ENCODE assay signal across 11 cellular contexts in genomic region chr17:42975700-42976099, GRCh38. TPM values are rescaled to one million over a fixed set of nuclear protein-coding genes. Genes with fewer than 3 reads are reported as not detected.
DNase-seq lines count a peak whose midpoint lies in the region; ATAC-seq, FAIRE-seq and TF ChIP-seq lines count a peak whose summit lies in the region.
"Not testable (repeated sequence)": the region's sequence is repeated elsewhere in the genome, so short reads cannot be mapped to it uniquely, and the experiment has no call there.
"Had no signal": no experiment of that assay in that cellular context is flagged by ENCODE, and none has a peak within 500 bp of the region (broad histone marks: within the 10 kb centered on the region; RNA-seq: fewer than 3 reads in every experiment).

No MANE protein-coding gene starts in this region.

- TF ChIP-seq POLR2A in HepG2 (IDR thresholded peaks at IDR 0.05; ENCODE audit: insufficient read depth in 1 of 2, low read depth in 2 of 2, low read length in 2 of 2), result not testable (repeated sequence)
- TF ChIP-seq POLR2A in gastrocnemius medialis (IDR thresholded peaks at IDR 0.05), result peak; percentile 13 to 18

- peak overlapping the region in 7 of 11 experiments; percentile 1 to 50 (median 28); a peak in 9 of 22 replicates for H3K27ac ChIP-seq in BLaER1 treated with 17β-estradiol and CSF1 and Interleukin-3, amounts not matched to agents 10 nM and 100 nM
- H3K27ac ChIP-seq in OCI-LY3 (ENCODE audit: low read length) (peak overlapping the region; percentile 50), HepG2 (ENCODE audit: extremely low read length, insufficient read depth, low read length) (peak overlapping the region; percentile 39), gastrocnemius medialis (peak overlapping the region; percentile 80 to 98 (median 90))

- peak overlapping the region; percentile 59 to 83 (median 66) for H3K4me2 ChIP-seq in BLaER1 treated with 17β-estradiol and CSF1 and Interleukin-3, amounts not matched to agents 10 nM and 100 nM
- peak overlapping the region; percentile 58 for H3K4me2 ChIP-seq in OCI-LY3 (ENCODE audit: low read length)
- H3K4me2 ChIP-seq in HepG2 (ENCODE audit: low read depth, low read length), result not testable (repeated sequence)

- peak overlapping the region in 8 of 11 experiments; percentile 9 to 58 (median 34); a peak in 7 of 22 replicates for H3K9ac ChIP-seq in BLaER1 treated with 17β-estradiol and CSF1 and Interleukin-3, amounts not matched to agents 10 nM and 100 nM
- H3K9ac ChIP-seq in OCI-LY3 (ENCODE audit: low read length); HepG2 (ENCODE audit: insufficient read depth, low read depth, low read length): not testable (repeated sequence)

- H2AFZ ChIP-seq in OCI-LY3 (ENCODE audit: low read depth, low read length); HepG2 (ENCODE audit: low read length): not testable (repeated sequence)

- H3K27me3 ChIP-seq in BLaER1 treated with 17β-estradiol and CSF1 and Interleukin-3, amounts not matched to agents 10 nM and 100 nM; OCI-LY3 (ENCODE audit: low read depth, low read length); HepG2 (ENCODE audit: control insufficient read depth in 1 of 2, insufficient read depth in 2 of 2, low read length in 2 of 2); gastrocnemius medialis: not testable (repeated sequence)

- CTCF ChIA-PET in MCF 10A (lab: Yijun Ruan, JAX), result interaction anchor here (0.6 kb wide), 1 partner anchor 139 kb away, joined by 3 read pairs; no protein-coding TSS in a partner anchor
- CTCF ChIA-PET in HepG2 (lab: Yijun Ruan, JAX; ENCODE audit: low intra/inter-chr PET ratio, low total read pairs), result not testable (repeated sequence)

- 79% methylated on average over 16 of the region's 16 CpGs for WGBS in HepG2 (ENCODE audit: low lambda C conversion rate)

- ATAC-seq in HepG2, result not testable (repeated sequence)
- peak; percentile 49 to 61 for ATAC-seq in gastrocnemius medialis

- not testable (repeated sequence) for BruUV-seq in MCF 10A (replicated peaks; lab: Mats Ljungman, UMichigan); HepG2 (replicated peaks; lab: Mats Ljungman, UMichigan)

- H3K4me1 Mint-ChIP-seq in MCF 10A (ENCODE audit: insufficient read depth, unreplicated experiment), result not testable (repeated sequence)
- peaks cover 32% of the 10 kb centered on the region for H3K4me1 Mint-ChIP-seq in nephron progenitor cell

- intact Hi-C loops in MCF 10A (cut with micrococcal nuclease); HepG2 (cut with micrococcal nuclease; ENCODE audit: unreplicated experiment); gastrocnemius medialis (cut with DNase I; ENCODE audit: low total_unique reads): not testable (repeated sequence)

- FAIRE-seq in HepG2 (lab: Jason Lieb, UNC), result not testable (repeated sequence)

- in situ Hi-C loops in HepG2 (cut with HindIII; ENCODE audit: extremely low pct_ligation_motif_present, low pct_unique_long_range_greater_than_20kb); gastrocnemius medialis (cut with MboI; ENCODE audit: low sequenced_read_pairs in 4 of 4): not testable (repeated sequence)

- H3K79me2 ChIP-seq in OCI-LY3 (ENCODE audit: low read length), result peaks cover 12% of the 10 kb centered on the region
- not testable (repeated sequence) for H3K79me2 ChIP-seq in HepG2 (ENCODE audit: insufficient read depth, low read length)

- not testable (repeated sequence) for TF ChIP-seq RAD21 in HepG2 (CRISPR knock-in tag; IDR thresholded peaks at IDR 0.05)

- not testable (repeated sequence) for H3K36me3 ChIP-seq in BLaER1 treated with 17β-estradiol and CSF1 and Interleukin-3, amounts not matched to agents 10 nM and 100 nM; OCI-LY3 (replicated peaks; ENCODE audit: low read depth, low read length); HepG2 (replicated peaks in 1 of 2; ENCODE audit: control insufficient read depth in 1 of 2, insufficient read depth in 2 of 2, low read length in 2 of 2); gastrocnemius medialis

- DNase-seq in activated effector memory CD4-positive, alpha-beta T cell treated with anti-CD3 and anti-CD28 coated beads, Interleukin-2, amount 50 U/mL, for 16 hours, result peak; percentile 2
- not testable (repeated sequence) for DNase-seq in MCF 10A (ENCODE audit: unreplicated experiment); HepG2 (ENCODE audit: low spot score); nephron progenitor cell
- peak; percentile 69 to 85 for DNase-seq in gastrocnemius medialis

- TF ChIP-seq EP300 in HepG2 (IDR thresholded peaks at IDR 0.05; ENCODE audit: low read depth in 2 of 2, low read length in 2 of 2); HepG2 (CRISPR knock-in tag; IDR thresholded peaks at IDR 0.05; ENCODE audit: borderline replicate concordance): not testable (repeated sequence)

- H3K4me3 Mint-ChIP-seq in MCF 10A (ENCODE audit: unreplicated experiment); nephron progenitor cell: not testable (repeated sequence)

- H4K20me1 ChIP-seq in BLaER1 treated with 17β-estradiol and CSF1 and Interleukin-3, amounts not matched to agents 10 nM and 100 nM; OCI-LY3 (ENCODE audit: insufficient read depth, low read length); HepG2 (ENCODE audit: insufficient read depth, low read length): not testable (repeated sequence)

- H3K27ac Mint-ChIP-seq in MCF 10A (ENCODE audit: low read depth, unreplicated experiment) (peak overlapping the region; percentile 27), nephron progenitor cell (peak overlapping the region; percentile 62)

- peaks cover 19 to 40% (median 33%) of the 10 kb centered on the region in 10 experiments for H3K4me1 ChIP-seq in BLaER1 treated with 17β-estradiol and CSF1 and Interleukin-3, amounts not matched to agents 10 nM and 100 nM
- H3K4me1 ChIP-seq in OCI-LY3 (ENCODE audit: low read length) (peaks cover 30% of the 10 kb centered on the region), HepG2 (ENCODE audit: insufficient read depth, low read length) (peaks cover 33% of the 10 kb centered on the region), gastrocnemius medialis (peaks cover 12 to 14% of the 10 kb centered on the region in 2 donors)

- H3K27me3 Mint-ChIP-seq in MCF 10A (ENCODE audit: insufficient read depth, unreplicated experiment); nephron progenitor cell (ENCODE audit: low read depth, poor library complexity): not testable (repeated sequence)

- TF ChIP-seq CTCF in OCI-LY3 (IDR thresholded peaks at IDR 0.05; ENCODE audit: low read depth, low read length); MCF 10A (IDR thresholded peaks at IDR 0.05; ENCODE audit: unreplicated experiment); HepG2 (CRISPR knock-in tag; IDR thresholded peaks at IDR 0.05); nephron progenitor cell (IDR thresholded peaks at IDR 0.05); gastrocnemius medialis (IDR thresholded peaks at IDR 0.05 in 4 of 5, conservative IDR thresholded peaks at IDR 0.05 in 1 of 5): not testable (repeated sequence)

- POLR2A ChIA-PET in MCF 10A (lab: Yijun Ruan, JAX) (interaction anchor here (0.7 to 1.0 kb wide), 4 partner anchors 11 to 203 kb away, joined by 3 to 5 read pairs (median 3); partner anchors contain the start of gene VPS25), HepG2 (lab: Yijun Ruan, JAX) (interaction anchor here (1.0 to 2.9 kb wide), 3 partner anchors 15 to 26 kb away, joined by 3 to 20 read pairs (median 3); partner anchors contain the start of gene RPL27)

- H3K9me3 ChIP-seq in BLaER1 treated with 17β-estradiol and CSF1 and Interleukin-3, amounts not matched to agents 10 nM and 100 nM (replicated peaks in 1 of 11); OCI-LY3 (ENCODE audit: insufficient read depth, low read length); HepG2 (ENCODE audit: low read length); gastrocnemius medialis: not testable (repeated sequence)

- H3K36me3 Mint-ChIP-seq in MCF 10A (ENCODE audit: insufficient read depth, unreplicated experiment); nephron progenitor cell (ENCODE audit: low read depth): not testable (repeated sequence)

- not testable (repeated sequence) for H3K9me3 Mint-ChIP-seq in MCF 10A (ENCODE audit: unreplicated experiment); nephron progenitor cell

- H3K4me3 ChIP-seq in BLaER1 treated with 17β-estradiol and CSF1 and Interleukin-3, amounts not matched to agents 10 nM and 100 nM; HepG2 (replicated peaks in 1 of 3; ENCODE audit: insufficient read depth in 1 of 3, low read depth in 2 of 3, low read length in 3 of 3); gastrocnemius medialis: not testable (repeated sequence)
- H3K4me3 ChIP-seq in OCI-LY3 (ENCODE audit: low read length), result peak overlapping the region; percentile 0; the same call in 1 of the 2 replicates

RNA-seq across cellular contexts. Expression of gene PTGES3L, which starts 4.2 kb away (rescaled TPM):
- total RNA-seq in MCF 10A (2022) (0.83 and 0.96 TPM in 2 replicates), HepG2 (2016; rRNA removed; fragmentation: Illumina TruSeq; extraction: Trizol) (1.2 and 1.9 TPM in 2 replicates), gastrocnemius medialis (10 to 100 TPM; 29.1 to 68.3 (median 31.0) TPM)
- 0.62 and 1.0 TPM in 2 replicates for total RNA-seq in HepG2 (2016; cell fraction: cytosol; rRNA removed; fragmentation: Illumina TruSeq; extraction: Trizol; ENCODE audit: low read depth)
- 1.6 and 2.6 TPM in 2 replicates for total RNA-seq in HepG2 (2016; cell fraction: insoluble cytoplasmic fraction; rRNA removed; fragmentation: Illumina TruSeq; extraction: Trizol)
- total RNA-seq in HepG2 (2016; cell fraction: membrane; rRNA removed; fragmentation: Illumina TruSeq; extraction: Trizol), result 1.2 and 1.9 TPM in 2 replicates
- 1.1 and 2.0 TPM in 2 replicates for total RNA-seq in HepG2 (2016; cell fraction: nucleus; rRNA removed; fragmentation: Illumina TruSeq; extraction: Trizol)
- polyA plus RNA-seq in HepG2 (2011; rRNA removed), result 1.9 and 2.9 TPM in 2 replicates
- polyA plus RNA-seq in HepG2 (2011; cell fraction: cytosol; rRNA removed), result 1.4 and 1.6 TPM in 2 replicates
- 5.0 and 6.2 TPM in 2 replicates for polyA plus RNA-seq in HepG2 (2011; cell fraction: nucleus; rRNA removed)
- polyA plus RNA-seq in HepG2 (2012), result 0.51 and 0.63 TPM in 2 replicates
- polyA plus RNA-seq in HepG2 (2016; cell fraction: cytosol; fragmentation: Illumina TruSeq; extraction: Trizol; ENCODE audit: low read depth), result 0.75 and 0.95 TPM in 2 replicates
- polyA plus RNA-seq in HepG2 (2016; cell fraction: insoluble cytoplasmic fraction; fragmentation: Illumina TruSeq; extraction: Trizol; ENCODE audit: low read depth), result 3.0 and 3.4 TPM in 2 replicates
- polyA plus RNA-seq in HepG2 (2016; cell fraction: membrane; fragmentation: Illumina TruSeq; extraction: Trizol; ENCODE audit: low read depth), result 1.5 TPM in 2 replicates
- 4.8 and 5.2 TPM in 2 replicates for polyA plus RNA-seq in HepG2 (2016; cell fraction: nucleus; fragmentation: Illumina TruSeq; extraction: Trizol; ENCODE audit: insufficient read depth, low read depth)
- polyA minus RNA-seq in HepG2 (2011; rRNA and poly(A)+ RNA removed; ENCODE audit: low replicate concordance), result 3.2 and 8.2 TPM in 2 replicates
- polyA minus RNA-seq in HepG2 (2011; cell fraction: cytosol; rRNA and poly(A)+ RNA removed), result 0.89 and 1.3 TPM in 2 replicates
- polyA minus RNA-seq in HepG2 (2011; cell fraction: nucleus; rRNA and poly(A)+ RNA removed), result 8.2 and 11.1 TPM in 2 replicates
- total RNA-seq: G401 had no signal
- polyA plus RNA-seq: CD14-positive monocyte; CD4-positive, CD25-positive, alpha-beta regulatory T cell; CD8-positive, alpha-beta memory T cell had no signal

RNA-seq across cellular contexts. Expression of gene RUNDC1, which starts 4.7 kb away (rescaled TPM):
- 13.4 and 14.2 TPM in 2 replicates for total RNA-seq in MCF 10A (2022)
- total RNA-seq in HepG2 (2016; rRNA removed; fragmentation: Illumina TruSeq; extraction: Trizol), result 9.4 and 10.3 TPM in 2 replicates
- 0.91 and 1.2 TPM in 2 replicates for total RNA-seq in HepG2 (2016; cell fraction: cytosol; rRNA removed; fragmentation: Illumina TruSeq; extraction: Trizol; ENCODE audit: low read depth)
- total RNA-seq in HepG2 (2016; cell fraction: insoluble cytoplasmic fraction; rRNA removed; fragmentation: Illumina TruSeq; extraction: Trizol), result 8.5 and 10.4 TPM in 2 replicates
- 4.6 and 5.0 TPM in 2 replicates for total RNA-seq in HepG2 (2016; cell fraction: membrane; rRNA removed; fragmentation: Illumina TruSeq; extraction: Trizol)
- total RNA-seq in HepG2 (2016; cell fraction: nucleus; rRNA removed; fragmentation: Illumina TruSeq; extraction: Trizol), result 8.3 and 10.3 TPM in 2 replicates
- polyA plus RNA-seq in HepG2 (2011; rRNA removed), result 11.4 and 14.0 TPM in 2 replicates
- 5.1 and 5.2 TPM in 2 replicates for polyA plus RNA-seq in HepG2 (2011; cell fraction: cytosol; rRNA removed)
- polyA plus RNA-seq in HepG2 (2011; cell fraction: nucleus; rRNA removed), result 16.7 and 21.1 TPM in 2 replicates
- 6.6 and 10.4 TPM in 2 replicates for polyA plus RNA-seq in HepG2 (2012)
- 0.78 and 0.85 TPM in 2 replicates for polyA plus RNA-seq in HepG2 (2016; cell fraction: cytosol; fragmentation: Illumina TruSeq; extraction: Trizol; ENCODE audit: low read depth)
- polyA plus RNA-seq in HepG2 (2016; cell fraction: insoluble cytoplasmic fraction; fragmentation: Illumina TruSeq; extraction: Trizol; ENCODE audit: low read depth), result 7.7 and 8.6 TPM in 2 replicates
- polyA plus RNA-seq in HepG2 (2016; cell fraction: membrane; fragmentation: Illumina TruSeq; extraction: Trizol; ENCODE audit: low read depth), result 2.0 and 2.1 TPM in 2 replicates
- polyA plus RNA-seq in HepG2 (2016; cell fraction: nucleus; fragmentation: Illumina TruSeq; extraction: Trizol; ENCODE audit: insufficient read depth, low read depth), result 11.4 and 11.5 TPM in 2 replicates
- polyA minus RNA-seq in HepG2 (2011; rRNA and poly(A)+ RNA removed; ENCODE audit: low replicate concordance), result 23.4 and 27.0 TPM in 2 replicates
- 5.7 and 6.1 TPM in 2 replicates for polyA minus RNA-seq in HepG2 (2011; cell fraction: cytosol; rRNA and poly(A)+ RNA removed)
- polyA minus RNA-seq in HepG2 (2011; cell fraction: nucleus; rRNA and poly(A)+ RNA removed), result 17.3 and 20.8 TPM in 2 replicates
- 10 to 100 TPM; 13.8 to 19.8 (median 16.4) TPM for total RNA-seq in gastrocnemius medialis

RNA-seq across cellular contexts. Expression of gene AARSD1, which starts 11.4 kb away (rescaled TPM):
- total RNA-seq in MCF 10A (2022) (48.9 and 79.9 TPM in 2 replicates), HepG2 (2016; rRNA removed; fragmentation: Illumina TruSeq; extraction: Trizol) (24.7 and 29.8 TPM in 2 replicates), gastrocnemius medialis (10 to 100 TPM; 21.4 to 30.1 (median 26.5) TPM)
- 9.4 and 10.6 TPM in 2 replicates for total RNA-seq in HepG2 (2016; cell fraction: cytosol; rRNA removed; fragmentation: Illumina TruSeq; extraction: Trizol; ENCODE audit: low read depth)
- 28.7 and 29.4 TPM in 2 replicates for total RNA-seq in HepG2 (2016; cell fraction: insoluble cytoplasmic fraction; rRNA removed; fragmentation: Illumina TruSeq; extraction: Trizol)
- 7.7 and 9.0 TPM in 2 replicates for total RNA-seq in HepG2 (2016; cell fraction: membrane; rRNA removed; fragmentation: Illumina TruSeq; extraction: Trizol)
- total RNA-seq in HepG2 (2016; cell fraction: nucleus; rRNA removed; fragmentation: Illumina TruSeq; extraction: Trizol), result 21.2 and 23.9 TPM in 2 replicates
- 25.6 and 29.3 TPM in 2 replicates for polyA plus RNA-seq in HepG2 (2011; rRNA removed)
- polyA plus RNA-seq in HepG2 (2011; cell fraction: cytosol; rRNA removed), result 19.5 and 22.2 TPM in 2 replicates
- 47.0 and 47.5 TPM in 2 replicates for polyA plus RNA-seq in HepG2 (2011; cell fraction: nucleus; rRNA removed)
- 15.6 and 19.8 TPM in 2 replicates for polyA plus RNA-seq in HepG2 (2012)
- polyA plus RNA-seq in HepG2 (2016; cell fraction: cytosol; fragmentation: Illumina TruSeq; extraction: Trizol; ENCODE audit: low read depth), result 5.1 and 7.5 TPM in 2 replicates
- polyA plus RNA-seq in HepG2 (2016; cell fraction: insoluble cytoplasmic fraction; fragmentation: Illumina TruSeq; extraction: Trizol; ENCODE audit: low read depth), result 27.4 and 31.1 TPM in 2 replicates
- 6.9 and 8.4 TPM in 2 replicates for polyA plus RNA-seq in HepG2 (2016; cell fraction: membrane; fragmentation: Illumina TruSeq; extraction: Trizol; ENCODE audit: low read depth)
- polyA plus RNA-seq in HepG2 (2016; cell fraction: nucleus; fragmentation: Illumina TruSeq; extraction: Trizol; ENCODE audit: insufficient read depth, low read depth), result 69.0 and 74.3 TPM in 2 replicates
- 10.1 and 60.9 TPM in 2 replicates for polyA minus RNA-seq in HepG2 (2011; rRNA and poly(A)+ RNA removed; ENCODE audit: low replicate concordance)
- polyA minus RNA-seq in HepG2 (2011; cell fraction: cytosol; rRNA and poly(A)+ RNA removed), result 3.8 and 6.1 TPM in 2 replicates
- 25.8 and 45.0 TPM in 2 replicates for polyA minus RNA-seq in HepG2 (2011; cell fraction: nucleus; rRNA and poly(A)+ RNA removed)

RNA-seq across cellular contexts. Expression of gene RPL27, which starts 22.5 kb away (rescaled TPM):
- total RNA-seq in MCF 10A (2022) (970 and 1,226 TPM in 2 replicates), HepG2 (2016; rRNA removed; fragmentation: Illumina TruSeq; extraction: Trizol) (1,585 and 1,854 TPM in 2 replicates), gastrocnemius medialis (1,000 to 10,000 TPM in 2 of 4 donors, 100 to 1,000 TPM in 2; 800 to 1,300 (median 1,077) TPM)
- total RNA-seq in HepG2 (2016; cell fraction: cytosol; rRNA removed; fragmentation: Illumina TruSeq; extraction: Trizol; ENCODE audit: low read depth), result 2,474 and 2,700 TPM in 2 replicates
- 1,612 and 2,027 TPM in 2 replicates for total RNA-seq in HepG2 (2016; cell fraction: insoluble cytoplasmic fraction; rRNA removed; fragmentation: Illumina TruSeq; extraction: Trizol)
- 3,431 and 3,586 TPM in 2 replicates for total RNA-seq in HepG2 (2016; cell fraction: membrane; rRNA removed; fragmentation: Illumina TruSeq; extraction: Trizol)
- 594 and 641 TPM in 2 replicates for total RNA-seq in HepG2 (2016; cell fraction: nucleus; rRNA removed; fragmentation: Illumina TruSeq; extraction: Trizol)
- 5,537 and 5,840 TPM in 2 replicates for polyA plus RNA-seq in HepG2 (2011; rRNA removed)
- polyA plus RNA-seq in HepG2 (2011; cell fraction: cytosol; rRNA removed), result 5,862 and 7,129 TPM in 2 replicates
- 1,636 and 1,825 TPM in 2 replicates for polyA plus RNA-seq in HepG2 (2011; cell fraction: nucleus; rRNA removed)
- 3,706 and 5,933 TPM in 2 replicates for polyA plus RNA-seq in HepG2 (2012)
- polyA plus RNA-seq in HepG2 (2016; cell fraction: cytosol; fragmentation: Illumina TruSeq; extraction: Trizol; ENCODE audit: low read depth), result 4,996 and 5,283 TPM in 2 replicates
- 3,163 and 3,539 TPM in 2 replicates for polyA plus RNA-seq in HepG2 (2016; cell fraction: insoluble cytoplasmic fraction; fragmentation: Illumina TruSeq; extraction: Trizol; ENCODE audit: low read depth)
- polyA plus RNA-seq in HepG2 (2016; cell fraction: membrane; fragmentation: Illumina TruSeq; extraction: Trizol; ENCODE audit: low read depth), result 5,583 and 6,010 TPM in 2 replicates
- 1,621 and 1,722 TPM in 2 replicates for polyA plus RNA-seq in HepG2 (2016; cell fraction: nucleus; fragmentation: Illumina TruSeq; extraction: Trizol; ENCODE audit: insufficient read depth, low read depth)
- polyA minus RNA-seq in HepG2 (2011; rRNA and poly(A)+ RNA removed; ENCODE audit: low replicate concordance), result 2,855 and 3,130 TPM in 2 replicates
- polyA minus RNA-seq in HepG2 (2011; cell fraction: cytosol; rRNA and poly(A)+ RNA removed), result 813 and 904 TPM in 2 replicates
- polyA minus RNA-seq in HepG2 (2011; cell fraction: nucleus; rRNA and poly(A)+ RNA removed), result 526 and 829 TPM in 2 replicates

RNA-seq across cellular contexts. Expression of gene IFI35, which starts 30.9 kb away (rescaled TPM):
- total RNA-seq in MCF 10A (2022) (6.3 and 7.3 TPM in 2 replicates), HepG2 (2016; rRNA removed; fragmentation: Illumina TruSeq; extraction: Trizol) (38.1 and 40.2 TPM in 2 replicates), gastrocnemius medialis (10 to 100 TPM in 1 of 4 donors, 1 to 10 TPM in 3; 1.3 to 11.0 (median 4.0) TPM)
- total RNA-seq in HepG2 (2016; cell fraction: cytosol; rRNA removed; fragmentation: Illumina TruSeq; extraction: Trizol; ENCODE audit: low read depth), result 15.0 and 17.1 TPM in 2 replicates
- 40.0 and 42.7 TPM in 2 replicates for total RNA-seq in HepG2 (2016; cell fraction: insoluble cytoplasmic fraction; rRNA removed; fragmentation: Illumina TruSeq; extraction: Trizol)
- total RNA-seq in HepG2 (2016; cell fraction: membrane; rRNA removed; fragmentation: Illumina TruSeq; extraction: Trizol), result 17.3 and 20.7 TPM in 2 replicates
- 20.1 and 24.5 TPM in 2 replicates for total RNA-seq in HepG2 (2016; cell fraction: nucleus; rRNA removed; fragmentation: Illumina TruSeq; extraction: Trizol)
- polyA plus RNA-seq in HepG2 (2011; rRNA removed), result 28.9 and 33.5 TPM in 2 replicates
- polyA plus RNA-seq in HepG2 (2011; cell fraction: cytosol; rRNA removed), result 41.0 and 41.7 TPM in 2 replicates
- polyA plus RNA-seq in HepG2 (2011; cell fraction: nucleus; rRNA removed), result 39.4 and 53.8 TPM in 2 replicates
- 15.3 and 21.4 TPM in 2 replicates for polyA plus RNA-seq in HepG2 (2012)
- 8.4 and 11.2 TPM in 2 replicates for polyA plus RNA-seq in HepG2 (2016; cell fraction: cytosol; fragmentation: Illumina TruSeq; extraction: Trizol; ENCODE audit: low read depth)
- polyA plus RNA-seq in HepG2 (2016; cell fraction: insoluble cytoplasmic fraction; fragmentation: Illumina TruSeq; extraction: Trizol; ENCODE audit: low read depth), result 41.9 and 42.2 TPM in 2 replicates
- 15.1 and 18.7 TPM in 2 replicates for polyA plus RNA-seq in HepG2 (2016; cell fraction: membrane; fragmentation: Illumina TruSeq; extraction: Trizol; ENCODE audit: low read depth)
- polyA plus RNA-seq in HepG2 (2016; cell fraction: nucleus; fragmentation: Illumina TruSeq; extraction: Trizol; ENCODE audit: insufficient read depth, low read depth), result 35.2 and 38.8 TPM in 2 replicates
- 35.6 and 37.0 TPM in 2 replicates for polyA minus RNA-seq in HepG2 (2011; rRNA and poly(A)+ RNA removed; ENCODE audit: low replicate concordance)
- polyA minus RNA-seq in HepG2 (2011; cell fraction: cytosol; rRNA and poly(A)+ RNA removed), result 6.3 and 8.2 TPM in 2 replicates
- 12.6 and 20.0 TPM in 2 replicates for polyA minus RNA-seq in HepG2 (2011; cell fraction: nucleus; rRNA and poly(A)+ RNA removed)

Comparison
In these comparisons a context has a peak if more than half of its experiments do, and no peak if none do; other contexts are left out.
1. H3K27ac ChIP-seq: peak in every context shown above with its lines; median percentile 90 in gastrocnemius medialis; 50 in OCI-LY3; 39 in HepG2; 28 in BLaER1 treated with 17β-estradiol and CSF1 and Interleukin-3, amounts not matched to agents 10 nM and 100 nM.
2. RNA of gene PTGES3L, which starts 4.2 kb away (total RNA-seq): 29.1 to 68.3 TPM in gastrocnemius medialis; 0.62 to 2.6 TPM in HepG2 and 0.83 to 0.96 TPM in MCF 10A; every median in the first group is over 4 times any median in the second.